18 cellular contexts compared by ENCODE assay signal in the genomic region with DNA sequence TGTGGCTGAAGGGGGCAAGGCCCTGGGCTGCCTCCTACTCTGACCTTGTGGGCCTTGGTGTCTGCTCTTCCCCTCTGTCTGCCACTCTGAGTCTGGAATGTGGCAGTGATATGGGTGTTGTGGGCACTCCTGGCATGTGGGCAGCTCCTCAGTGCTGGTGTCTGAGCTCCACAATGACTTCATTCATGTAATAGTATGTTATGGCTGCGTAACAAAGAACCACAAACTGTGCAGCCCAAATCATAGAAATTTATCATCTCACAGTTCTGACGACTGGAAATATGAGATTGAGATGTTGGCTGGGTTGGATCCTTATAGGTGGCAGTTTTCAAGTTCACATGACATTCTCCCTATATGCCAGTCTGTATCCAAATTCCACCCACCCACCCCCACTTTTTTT. TPM values are rescaled to one million over a fixed set of nuclear protein-coding genes. Genes with fewer than 3 reads are reported as not detected.
A peak's percentile ranks its signal among the peaks of the same experiment; 100 is the strongest.
DNase-seq lines count a peak whose midpoint lies in the region; ATAC-seq and TF ChIP-seq lines count a peak whose summit lies in the region.
"Had no signal": no experiment of that assay in that cellular context is flagged by ENCODE, and none has a peak within 500 bp of the region (broad histone marks: within the 10 kb centered on the region; RNA-seq: fewer than 3 reads in every experiment).

No MANE protein-coding gene starts in this region.

- peaks cover 9% of the 10 kb centered on the region for H3K36me3 Mint-ChIP-seq in activated CD4-positive, alpha-beta memory T cell treated with anti-CD3 and anti-CD28 coated beads for 36 hours
- peaks cover 16% of the 10 kb centered on the region for H3K36me3 Mint-ChIP-seq in activated CD4-positive, alpha-beta memory T cell treated with anti-CD3 and anti-CD28 coated beads, Interleukin-2, amount 10 ng/mL, durations not matched to agents 7 days and 5 days (ENCODE audit: low read depth)
- H3K36me3 Mint-ChIP-seq in CD8-positive, alpha-beta memory T cell, result peaks cover 0 to 3% (median 2%) of the 10 kb centered on the region in 3 donors
- H3K36me3 Mint-ChIP-seq in naive thymus-derived CD4-positive, alpha-beta T cell, result peaks cover 0 to 22% (median 12%) of the 10 kb centered on the region in 5 donors

- intact Hi-C loops in activated CD4-positive, alpha-beta memory T cell treated with anti-CD3 and anti-CD28 coated beads for 36 hours (cut with micrococcal nuclease), result no loop called here
- intact Hi-C loops in naive thymus-derived CD4-positive, alpha-beta T cell (cut with micrococcal nuclease), result no loop called here
- intact Hi-C loops in OCI-LY7 (cut with micrococcal nuclease; ENCODE audit: unreplicated experiment), result no loop called here

- no peaks in the 10 kb centered on the region for H3K9me2 ChIP-seq in OCI-LY7 (ENCODE audit: insufficient read depth, low read length)

- no peak for DNase-seq in activated CD4-positive, alpha-beta memory T cell treated with anti-CD3 and anti-CD28 coated beads for 36 hours
- no peak for DNase-seq in activated CD4-positive, alpha-beta memory T cell treated with anti-CD3 and anti-CD28 coated beads, Interleukin-2, amount 10 ng/mL, durations not matched to agents 7 days and 5 days
- DNase-seq in CD8-positive, alpha-beta memory T cell, result no peak
- no peak for DNase-seq in brain microvascular endothelial cell
- DNase-seq in naive thymus-derived CD4-positive, alpha-beta T cell, result no peak
- DNase-seq in OCI-LY7 (ENCODE audit: low spot score), result no peak
- no peak for DNase-seq in NK-92 treated with Interleukin-12 subunit alpha and Interleukin-12 subunit beta, amount 100 ng/mL, for 24 hours (lab: John Stamatoyannopoulos, UW)
- DNase-seq in cerebellar cortex (ENCODE audit: low spot score), result no peak
- DNase-seq: 8988T, COR-L47, DMS153, EL, NCI-H146, NCI-H226, NCI-H69, PC-3 had no signal

- H3K27ac Mint-ChIP-seq in activated CD4-positive, alpha-beta memory T cell treated with anti-CD3 and anti-CD28 coated beads for 36 hours, result peak overlapping the region; percentile 45
- no peak overlapping the region for H3K27ac Mint-ChIP-seq in activated CD4-positive, alpha-beta memory T cell treated with anti-CD3 and anti-CD28 coated beads, Interleukin-2, amount 10 ng/mL, durations not matched to agents 7 days and 5 days
- H3K27ac Mint-ChIP-seq in CD8-positive, alpha-beta memory T cell, result peak overlapping the region in 5 of 8 donors; percentile 32 to 64 (median 50)
- peak overlapping the region in 7 of 9 donors; percentile 0 to 75 (median 45) for H3K27ac Mint-ChIP-seq in naive thymus-derived CD4-positive, alpha-beta T cell

- no peak for ATAC-seq in naive thymus-derived CD4-positive, alpha-beta T cell
- ATAC-seq: HCT116, PC-3 had no signal

- in situ Hi-C loops in brain microvascular endothelial cell (cut with HindIII; ENCODE audit: low pct_ligation_motif_present, low sequenced_read_pairs), result no loop called here

- H3K4me3 ChIP-seq in CD8-positive, alpha-beta memory T cell (ENCODE audit: low read length), result no peak overlapping the region
- H3K4me3 ChIP-seq in brain microvascular endothelial cell (ENCODE audit: low read depth, low read length) (no peak overlapping the region), OCI-LY7 (ENCODE audit: low read depth, low read length, poor library complexity, severe bottlenecking) (no peak overlapping the region)
- no peak overlapping the region for H3K4me3 ChIP-seq in naive thymus-derived CD4-positive, alpha-beta T cell (ENCODE audit: low read length)
- H3K4me3 ChIP-seq: BLaER1 treated with 17β-estradiol and CSF1 and Interleukin-3, amounts not matched to agents 10 nM and 100 nM had no signal

- H3K4me2 ChIP-seq in OCI-LY7 (ENCODE audit: low read length), result no peak overlapping the region

- no peak overlapping the region for H3K27ac ChIP-seq in CD8-positive, alpha-beta memory T cell (ENCODE audit: low read depth, low read length)
- H3K27ac ChIP-seq in brain microvascular endothelial cell (peak overlapping the region; percentile 19), OCI-LY7 (ENCODE audit: low read depth, low read length, poor library complexity, severe bottlenecking) (no peak overlapping the region)
- H3K27ac ChIP-seq in naive thymus-derived CD4-positive, alpha-beta T cell (ENCODE audit: low read depth, low read length), result no peak overlapping the region
- H3K27ac ChIP-seq: BLaER1 treated with 17β-estradiol and CSF1 and Interleukin-3, amounts not matched to agents 10 nM and 100 nM had no signal

- no peaks in the 10 kb centered on the region for H3K27me3 Mint-ChIP-seq in activated CD4-positive, alpha-beta memory T cell treated with anti-CD3 and anti-CD28 coated beads for 36 hours
- no peaks in the 10 kb centered on the region for H3K27me3 Mint-ChIP-seq in activated CD4-positive, alpha-beta memory T cell treated with anti-CD3 and anti-CD28 coated beads, Interleukin-2, amount 10 ng/mL, durations not matched to agents 7 days and 5 days
- no peaks in the 10 kb centered on the region for H3K27me3 Mint-ChIP-seq in CD8-positive, alpha-beta memory T cell
- H3K27me3 Mint-ChIP-seq in naive thymus-derived CD4-positive, alpha-beta T cell, result no peaks in the 10 kb centered on the region

- TF ChIP-seq CTCF in brain microvascular endothelial cell (IDR thresholded peaks at IDR 0.05; ENCODE audit: low read depth, low read length, missing control alignments), result no peak
- TF ChIP-seq CTCF in OCI-LY7 (conservative IDR thresholded peaks at IDR 0.05; ENCODE audit: low read length), result no peak

- H3K27me3 ChIP-seq in CD8-positive, alpha-beta memory T cell (ENCODE audit: insufficient read depth, low read length, poor library complexity, severe bottlenecking), result no peaks in the 10 kb centered on the region
- H3K27me3 ChIP-seq in brain microvascular endothelial cell (replicated peaks), result peaks cover 3% of the 10 kb centered on the region
- no peaks in the 10 kb centered on the region for H3K27me3 ChIP-seq in naive thymus-derived CD4-positive, alpha-beta T cell (ENCODE audit: control insufficient read depth in 2 of 2, insufficient read depth in 2 of 2, low read length in 2 of 2)
- H3K27me3 ChIP-seq: BLaER1 treated with 17β-estradiol and CSF1 and Interleukin-3, amounts not matched to agents 10 nM and 100 nM had no signal

- CTCF ChIA-PET in activated CD4-positive, alpha-beta memory T cell treated with anti-CD3 and anti-CD28 coated beads for 36 hours (lab: Charles Lee), result interaction anchor here (0.8 kb wide), 1 partner anchor 41 kb away, joined by 3 read pairs; no protein-coding TSS in a partner anchor
- CTCF ChIA-PET in activated CD4-positive, alpha-beta memory T cell treated with anti-CD3 and anti-CD28 coated beads, Interleukin-2, amount 10 ng/mL, durations not matched to agents 7 days and 5 days (lab: Charles Lee), result interaction anchor here (0.9 kb wide), 1 partner anchor 61 kb away, joined by 4 read pairs; no protein-coding TSS in a partner anchor
- CTCF ChIA-PET in CD8-positive, alpha-beta memory T cell (lab: Charles Lee), result no interaction called here
- CTCF ChIA-PET in naive thymus-derived CD4-positive, alpha-beta T cell (lab: Charles Lee), result interaction anchor here (0.6 to 0.7 kb wide), 2 partner anchors 56 to 91 kb away, joined by 3 read pairs; no protein-coding TSS in a partner anchor
- CTCF ChIA-PET in OCI-LY7 (lab: Charles Lee; ENCODE audit: unreplicated experiment), result interaction anchor here (0.6 kb wide), 1 partner anchor 60 kb away, joined by 7 read pairs; no protein-coding TSS in a partner anchor

- H3K4me1 Mint-ChIP-seq in activated CD4-positive, alpha-beta memory T cell treated with anti-CD3 and anti-CD28 coated beads for 36 hours (ENCODE audit: low read depth), result peaks cover 92% of the 10 kb centered on the region
- H3K4me1 Mint-ChIP-seq in activated CD4-positive, alpha-beta memory T cell treated with anti-CD3 and anti-CD28 coated beads, Interleukin-2, amount 10 ng/mL, durations not matched to agents 7 days and 5 days, result peaks cover 71% of the 10 kb centered on the region
- peaks cover 73 to 90% (median 81%) of the 10 kb centered on the region in 3 donors for H3K4me1 Mint-ChIP-seq in CD8-positive, alpha-beta memory T cell
- H3K4me1 Mint-ChIP-seq in naive thymus-derived CD4-positive, alpha-beta T cell, result peaks cover 63 to 95% (median 86%) of the 10 kb centered on the region in 7 donors

- H3K79me2 ChIP-seq in OCI-LY7 (ENCODE audit: insufficient read depth, low read depth, low read length), result no peaks in the 10 kb centered on the region

- H4K20me1 ChIP-seq in OCI-LY7 (ENCODE audit: insufficient read depth, low read length), result no peaks in the 10 kb centered on the region

- peaks cover 73% of the 10 kb centered on the region for H3K4me1 ChIP-seq in CD8-positive, alpha-beta memory T cell (ENCODE audit: insufficient read depth, low read length)
- peaks cover 48 to 67% of the 10 kb centered on the region in 2 donors for H3K4me1 ChIP-seq in naive thymus-derived CD4-positive, alpha-beta T cell (ENCODE audit: control insufficient read depth in 2 of 2, insufficient read depth in 2 of 2, low read length in 2 of 2)
- H3K4me1 ChIP-seq in OCI-LY7 (ENCODE audit: insufficient read depth, low read length, poor library complexity, severe bottlenecking), result peaks cover 32% of the 10 kb centered on the region

- no peak overlapping the region for H3K4me3 Mint-ChIP-seq in activated CD4-positive, alpha-beta memory T cell treated with anti-CD3 and anti-CD28 coated beads for 36 hours
- H3K4me3 Mint-ChIP-seq in activated CD4-positive, alpha-beta memory T cell treated with anti-CD3 and anti-CD28 coated beads, Interleukin-2, amount 10 ng/mL, durations not matched to agents 7 days and 5 days, result no peak overlapping the region
- H3K4me3 Mint-ChIP-seq in CD8-positive, alpha-beta memory T cell, result no peak overlapping the region
- H3K4me3 Mint-ChIP-seq in naive thymus-derived CD4-positive, alpha-beta T cell, result peak overlapping the region in 2 of 10 donors; percentile 21 to 45

- H3K36me3 ChIP-seq in CD8-positive, alpha-beta memory T cell (ENCODE audit: insufficient read depth, low read length), result peaks cover 6% of the 10 kb centered on the region
- peaks cover 3% of the 10 kb centered on the region for H3K36me3 ChIP-seq in brain microvascular endothelial cell (replicated peaks)
- H3K36me3 ChIP-seq in naive thymus-derived CD4-positive, alpha-beta T cell (ENCODE audit: control insufficient read depth in 2 of 3, insufficient read depth in 3 of 3, low read length in 3 of 3), result peaks cover 0 to 4% (median 0%) of the 10 kb centered on the region in 3 experiments
- peaks cover 15% of the 10 kb centered on the region for H3K36me3 ChIP-seq in OCI-LY7 (ENCODE audit: insufficient read depth, low read length)

- POLR2A ChIA-PET in activated CD4-positive, alpha-beta memory T cell treated with anti-CD3 and anti-CD28 coated beads for 36 hours (lab: Charles Lee), result no interaction called here
- POLR2A ChIA-PET in activated CD4-positive, alpha-beta memory T cell treated with anti-CD3 and anti-CD28 coated beads, Interleukin-2, amount 10 ng/mL, durations not matched to agents 7 days and 5 days (lab: Charles Lee), result no interaction called here
- POLR2A ChIA-PET in CD8-positive, alpha-beta memory T cell (lab: Charles Lee), result no interaction called here
- POLR2A ChIA-PET in naive thymus-derived CD4-positive, alpha-beta T cell (lab: Charles Lee), result interaction anchor here (1.4 kb wide), 1 partner anchor 15 kb away, joined by 4 read pairs; no protein-coding TSS in a partner anchor
- POLR2A ChIA-PET in OCI-LY7 (lab: Charles Lee), result no interaction called here

- peaks cover 6% of the 10 kb centered on the region for H3K9me3 Mint-ChIP-seq in activated CD4-positive, alpha-beta memory T cell treated with anti-CD3 and anti-CD28 coated beads for 36 hours
- no peaks in the 10 kb centered on the region for H3K9me3 Mint-ChIP-seq in activated CD4-positive, alpha-beta memory T cell treated with anti-CD3 and anti-CD28 coated beads, Interleukin-2, amount 10 ng/mL, durations not matched to agents 7 days and 5 days
- no peaks in the 10 kb centered on the region for H3K9me3 Mint-ChIP-seq in CD8-positive, alpha-beta memory T cell
- H3K9me3 Mint-ChIP-seq in naive thymus-derived CD4-positive, alpha-beta T cell, result peaks cover 0 to 7% (median 0%) of the 10 kb centered on the region in 11 donors

- no peaks in the 10 kb centered on the region for H3K9me3 ChIP-seq in CD8-positive, alpha-beta memory T cell (ENCODE audit: low read length)
- no peaks in the 10 kb centered on the region for H3K9me3 ChIP-seq in naive thymus-derived CD4-positive, alpha-beta T cell (ENCODE audit: control insufficient read depth in 2 of 3, low read length in 3 of 3)
- no peaks in the 10 kb centered on the region for H3K9me3 ChIP-seq in OCI-LY7 (ENCODE audit: low read length)

- H2AFZ ChIP-seq in OCI-LY7 (ENCODE audit: low read length), result no peak overlapping the region

- no TSS peak for BruUV-seq in OCI-LY7 (replicated peaks; lab: Mats Ljungman, UMichigan)

RNA-seq across cellular contexts. Expression of a gene that starts 59.1 kb away (rescaled TPM):
- 10 to 100 TPM; 60.4 to 69.0 TPM for total RNA-seq in activated CD4-positive, alpha-beta memory T cell treated with anti-CD3 and anti-CD28 coated beads for 36 hours
- total RNA-seq in activated CD4-positive, alpha-beta memory T cell treated with anti-CD3 and anti-CD28 coated beads, Interleukin-2, amount 10 ng/mL, durations not matched to agents 7 days and 5 days, result 10 to 100 TPM; 60.7 to 63.2 TPM
- total RNA-seq in CD8-positive, alpha-beta memory T cell, result 10 to 100 TPM; 33.2 to 34.7 TPM
- 18.4 TPM for polyA plus RNA-seq in CD8-positive, alpha-beta memory T cell
- total RNA-seq in naive thymus-derived CD4-positive, alpha-beta T cell, result 100 to 1,000 TPM in 1 of 5 experiments, 10 to 100 TPM in 4; 56.2 to 103 (median 94.3) TPM
- polyA plus RNA-seq in naive thymus-derived CD4-positive, alpha-beta T cell, result 10 to 100 TPM in 1 of 2 donors, 1 to 10 TPM in 1; 6.1 to 19.1 TPM
- total RNA-seq in OCI-LY7 (2014; rRNA removed; shearing (Covaris generic)), result 46.5 and 51.3 TPM in 2 replicates
- total RNA-seq in OCI-LY7 (2022), result 38.7 and 42.2 TPM in 2 replicates
